In the genomic region with DNA sequence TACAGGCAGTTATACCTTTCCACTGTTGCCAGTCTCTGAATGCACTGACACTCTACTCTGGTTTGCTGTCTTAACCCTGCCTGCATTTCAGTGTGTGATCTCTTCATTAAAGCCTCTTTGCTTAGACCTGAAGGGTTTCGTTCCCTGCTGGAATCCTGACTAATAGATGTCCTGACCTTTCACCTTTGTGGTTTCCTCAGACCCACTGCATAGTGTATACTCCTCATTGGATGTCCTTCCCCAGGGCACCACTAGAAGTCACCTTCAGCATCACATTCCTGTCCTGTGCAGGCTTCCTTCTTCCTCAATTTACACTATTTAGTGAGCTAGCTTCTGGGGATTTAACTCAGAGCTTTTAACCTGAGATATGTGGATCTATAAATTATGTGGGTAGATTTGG, we compare ENCODE assay signal across 2 cellular contexts.
A peak's percentile ranks its signal among the peaks of the same experiment; 100 is the strongest.
TF ChIP-seq lines count a peak whose summit lies in the region.

No MANE protein-coding gene starts in this region.

TF ChIP-seq in GM23338, 12 proteins besides CTCF, POLR2A, EP300 and RAD21:
- TF ChIP-seq ZNF331 (CRISPR knock-in tag; IDR thresholded peaks at IDR 0.05; ENCODE audit: low read depth) = no peak
- TF ChIP-seq CREB1 (CRISPR knock-in tag; IDR thresholded peaks at IDR 0.05; ENCODE audit: low read depth) = no peak
- TF ChIP-seq, protein P1, sequence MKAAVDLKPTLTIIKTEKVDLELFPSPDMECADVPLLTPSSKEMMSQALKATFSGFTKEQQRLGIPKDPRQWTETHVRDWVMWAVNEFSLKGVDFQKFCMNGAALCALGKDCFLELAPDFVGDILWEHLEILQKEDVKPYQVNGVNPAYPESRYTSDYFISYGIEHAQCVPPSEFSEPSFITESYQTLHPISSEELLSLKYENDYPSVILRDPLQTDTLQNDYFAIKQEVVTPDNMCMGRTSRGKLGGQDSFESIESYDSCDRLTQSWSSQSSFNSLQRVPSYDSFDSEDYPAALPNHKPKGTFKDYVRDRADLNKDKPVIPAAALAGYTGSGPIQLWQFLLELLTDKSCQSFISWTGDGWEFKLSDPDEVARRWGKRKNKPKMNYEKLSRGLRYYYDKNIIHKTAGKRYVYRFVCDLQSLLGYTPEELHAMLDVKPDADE (IDR thresholded peaks at IDR 0.05) = no peak
- TF ChIP-seq EZH2 (IDR thresholded peaks at IDR 0.05; ENCODE audit: low read depth, unreplicated experiment) = no peak
- TF ChIP-seq JUNB (IDR thresholded peaks at IDR 0.05; ENCODE audit: unreplicated experiment) = no peak
- TF ChIP-seq STAT1 (IDR thresholded peaks at IDR 0.05; ENCODE audit: unreplicated experiment) = no peak
- TF ChIP-seq POLR2AphosphoS5 (IDR thresholded peaks at IDR 0.05; ENCODE audit: low read depth) = no peak
- TF ChIP-seq, protein P2, sequence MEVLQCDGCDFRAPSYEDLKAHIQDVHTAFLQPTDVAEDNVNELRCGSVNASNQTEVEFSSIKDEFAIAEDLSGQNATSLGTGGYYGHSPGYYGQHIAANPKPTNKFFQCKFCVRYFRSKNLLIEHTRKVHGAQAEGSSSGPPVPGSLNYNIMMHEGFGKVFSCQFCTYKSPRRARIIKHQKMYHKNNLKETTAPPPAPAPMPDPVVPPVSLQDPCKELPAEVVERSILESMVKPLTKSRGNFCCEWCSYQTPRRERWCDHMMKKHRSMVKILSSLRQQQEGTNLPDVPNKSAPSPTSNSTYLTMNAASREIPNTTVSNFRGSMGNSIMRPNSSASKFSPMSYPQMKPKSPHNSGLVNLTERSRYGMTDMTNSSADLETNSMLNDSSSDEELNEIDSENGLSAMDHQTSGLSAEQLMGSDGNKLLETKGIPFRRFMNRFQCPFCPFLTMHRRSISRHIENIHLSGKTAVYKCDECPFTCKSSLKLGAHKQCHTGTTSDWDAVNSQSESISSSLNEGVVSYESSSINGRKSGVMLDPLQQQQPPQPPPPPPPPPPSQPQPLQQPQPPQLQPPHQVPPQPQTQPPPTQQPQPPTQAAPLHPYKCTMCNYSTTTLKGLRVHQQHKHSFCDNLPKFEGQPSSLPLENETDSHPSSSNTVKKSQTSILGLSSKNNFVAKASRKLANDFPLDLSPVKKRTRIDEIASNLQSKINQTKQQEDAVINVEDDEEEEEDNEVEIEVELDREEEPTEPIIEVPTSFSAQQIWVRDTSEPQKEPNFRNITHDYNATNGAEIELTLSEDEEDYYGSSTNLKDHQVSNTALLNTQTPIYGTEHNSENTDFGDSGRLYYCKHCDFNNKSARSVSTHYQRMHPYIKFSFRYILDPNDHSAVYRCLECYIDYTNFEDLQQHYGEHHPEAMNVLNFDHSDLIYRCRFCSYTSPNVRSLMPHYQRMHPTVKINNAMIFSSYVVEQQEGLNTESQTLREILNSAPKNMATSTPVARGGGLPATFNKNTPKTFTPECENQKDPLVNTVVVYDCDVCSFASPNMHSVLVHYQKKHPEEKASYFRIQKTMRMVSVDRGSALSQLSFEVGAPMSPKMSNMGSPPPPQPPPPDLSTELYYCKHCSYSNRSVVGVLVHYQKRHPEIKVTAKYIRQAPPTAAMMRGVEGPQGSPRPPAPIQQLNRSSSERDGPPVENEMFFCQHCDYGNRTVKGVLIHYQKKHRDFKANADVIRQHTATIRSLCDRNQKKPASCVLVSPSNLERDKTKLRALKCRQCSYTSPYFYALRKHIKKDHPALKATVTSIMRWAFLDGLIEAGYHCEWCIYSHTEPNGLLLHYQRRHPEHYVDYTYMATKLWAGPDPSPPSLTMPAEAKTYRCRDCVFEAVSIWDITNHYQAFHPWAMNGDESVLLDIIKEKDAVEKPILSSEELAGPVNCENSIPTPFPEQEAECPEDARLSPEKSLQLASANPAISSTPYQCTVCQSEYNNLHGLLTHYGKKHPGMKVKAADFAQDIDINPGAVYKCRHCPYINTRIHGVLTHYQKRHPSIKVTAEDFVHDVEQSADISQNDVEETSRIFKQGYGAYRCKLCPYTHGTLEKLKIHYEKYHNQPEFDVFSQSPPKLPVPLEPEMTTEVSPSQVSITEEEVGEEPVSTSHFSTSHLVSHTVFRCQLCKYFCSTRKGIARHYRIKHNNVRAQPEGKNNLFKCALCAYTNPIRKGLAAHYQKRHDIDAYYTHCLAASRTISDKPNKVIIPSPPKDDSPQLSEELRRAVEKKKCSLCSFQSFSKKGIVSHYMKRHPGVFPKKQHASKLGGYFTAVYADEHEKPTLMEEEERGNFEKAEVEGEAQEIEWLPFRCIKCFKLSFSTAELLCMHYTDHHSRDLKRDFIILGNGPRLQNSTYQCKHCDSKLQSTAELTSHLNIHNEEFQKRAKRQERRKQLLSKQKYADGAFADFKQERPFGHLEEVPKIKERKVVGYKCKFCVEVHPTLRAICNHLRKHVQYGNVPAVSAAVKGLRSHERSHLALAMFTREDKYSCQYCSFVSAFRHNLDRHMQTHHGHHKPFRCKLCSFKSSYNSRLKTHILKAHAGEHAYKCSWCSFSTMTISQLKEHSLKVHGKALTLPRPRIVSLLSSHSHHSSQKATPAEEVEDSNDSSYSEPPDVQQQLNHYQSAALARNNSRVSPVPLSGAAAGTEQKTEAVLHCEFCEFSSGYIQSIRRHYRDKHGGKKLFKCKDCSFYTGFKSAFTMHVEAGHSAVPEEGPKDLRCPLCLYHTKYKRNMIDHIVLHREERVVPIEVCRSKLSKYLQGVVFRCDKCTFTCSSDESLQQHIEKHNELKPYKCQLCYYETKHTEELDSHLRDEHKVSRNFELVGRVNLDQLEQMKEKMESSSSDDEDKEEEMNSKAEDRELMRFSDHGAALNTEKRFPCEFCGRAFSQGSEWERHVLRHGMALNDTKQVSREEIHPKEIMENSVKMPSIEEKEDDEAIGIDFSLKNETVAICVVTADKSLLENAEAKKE (CRISPR knock-in tag; IDR thresholded peaks at IDR 0.05) = no peak
- TF ChIP-seq, protein P3, sequence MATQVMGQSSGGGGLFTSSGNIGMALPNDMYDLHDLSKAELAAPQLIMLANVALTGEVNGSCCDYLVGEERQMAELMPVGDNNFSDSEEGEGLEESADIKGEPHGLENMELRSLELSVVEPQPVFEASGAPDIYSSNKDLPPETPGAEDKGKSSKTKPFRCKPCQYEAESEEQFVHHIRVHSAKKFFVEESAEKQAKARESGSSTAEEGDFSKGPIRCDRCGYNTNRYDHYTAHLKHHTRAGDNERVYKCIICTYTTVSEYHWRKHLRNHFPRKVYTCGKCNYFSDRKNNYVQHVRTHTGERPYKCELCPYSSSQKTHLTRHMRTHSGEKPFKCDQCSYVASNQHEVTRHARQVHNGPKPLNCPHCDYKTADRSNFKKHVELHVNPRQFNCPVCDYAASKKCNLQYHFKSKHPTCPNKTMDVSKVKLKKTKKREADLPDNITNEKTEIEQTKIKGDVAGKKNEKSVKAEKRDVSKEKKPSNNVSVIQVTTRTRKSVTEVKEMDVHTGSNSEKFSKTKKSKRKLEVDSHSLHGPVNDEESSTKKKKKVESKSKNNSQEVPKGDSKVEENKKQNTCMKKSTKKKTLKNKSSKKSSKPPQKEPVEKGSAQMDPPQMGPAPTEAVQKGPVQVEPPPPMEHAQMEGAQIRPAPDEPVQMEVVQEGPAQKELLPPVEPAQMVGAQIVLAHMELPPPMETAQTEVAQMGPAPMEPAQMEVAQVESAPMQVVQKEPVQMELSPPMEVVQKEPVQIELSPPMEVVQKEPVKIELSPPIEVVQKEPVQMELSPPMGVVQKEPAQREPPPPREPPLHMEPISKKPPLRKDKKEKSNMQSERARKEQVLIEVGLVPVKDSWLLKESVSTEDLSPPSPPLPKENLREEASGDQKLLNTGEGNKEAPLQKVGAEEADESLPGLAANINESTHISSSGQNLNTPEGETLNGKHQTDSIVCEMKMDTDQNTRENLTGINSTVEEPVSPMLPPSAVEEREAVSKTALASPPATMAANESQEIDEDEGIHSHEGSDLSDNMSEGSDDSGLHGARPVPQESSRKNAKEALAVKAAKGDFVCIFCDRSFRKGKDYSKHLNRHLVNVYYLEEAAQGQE (IDR thresholded peaks at IDR 0.05; ENCODE audit: unreplicated experiment) = no peak
- TF ChIP-seq NANOG (IDR thresholded peaks at IDR 0.05; ENCODE audit: borderline replicate concordance) = no peak

TF ChIP-seq in K562, 482 proteins besides CTCF, POLR2A, EP300 and RAD21:
- TF ChIP-seq MYC (IDR thresholded peaks at IDR 0.05; ENCODE audit: low read depth, low read length) (no peak), MYC (CRISPR knock-in tag; IDR thresholded peaks at IDR 0.05; ENCODE audit: borderline replicate concordance, low read depth) (no peak), ESRRA (IDR thresholded peaks at IDR 0.05; ENCODE audit: borderline replicate concordance, low read depth) (0 out of 2 replicates have a peak, but pooled peaks have one; percentile 11), CBX5 (IDR thresholded peaks at IDR 0.05; ENCODE audit: borderline replicate concordance, low read depth) (no peak)
- TF ChIP-seq, protein P4, sequence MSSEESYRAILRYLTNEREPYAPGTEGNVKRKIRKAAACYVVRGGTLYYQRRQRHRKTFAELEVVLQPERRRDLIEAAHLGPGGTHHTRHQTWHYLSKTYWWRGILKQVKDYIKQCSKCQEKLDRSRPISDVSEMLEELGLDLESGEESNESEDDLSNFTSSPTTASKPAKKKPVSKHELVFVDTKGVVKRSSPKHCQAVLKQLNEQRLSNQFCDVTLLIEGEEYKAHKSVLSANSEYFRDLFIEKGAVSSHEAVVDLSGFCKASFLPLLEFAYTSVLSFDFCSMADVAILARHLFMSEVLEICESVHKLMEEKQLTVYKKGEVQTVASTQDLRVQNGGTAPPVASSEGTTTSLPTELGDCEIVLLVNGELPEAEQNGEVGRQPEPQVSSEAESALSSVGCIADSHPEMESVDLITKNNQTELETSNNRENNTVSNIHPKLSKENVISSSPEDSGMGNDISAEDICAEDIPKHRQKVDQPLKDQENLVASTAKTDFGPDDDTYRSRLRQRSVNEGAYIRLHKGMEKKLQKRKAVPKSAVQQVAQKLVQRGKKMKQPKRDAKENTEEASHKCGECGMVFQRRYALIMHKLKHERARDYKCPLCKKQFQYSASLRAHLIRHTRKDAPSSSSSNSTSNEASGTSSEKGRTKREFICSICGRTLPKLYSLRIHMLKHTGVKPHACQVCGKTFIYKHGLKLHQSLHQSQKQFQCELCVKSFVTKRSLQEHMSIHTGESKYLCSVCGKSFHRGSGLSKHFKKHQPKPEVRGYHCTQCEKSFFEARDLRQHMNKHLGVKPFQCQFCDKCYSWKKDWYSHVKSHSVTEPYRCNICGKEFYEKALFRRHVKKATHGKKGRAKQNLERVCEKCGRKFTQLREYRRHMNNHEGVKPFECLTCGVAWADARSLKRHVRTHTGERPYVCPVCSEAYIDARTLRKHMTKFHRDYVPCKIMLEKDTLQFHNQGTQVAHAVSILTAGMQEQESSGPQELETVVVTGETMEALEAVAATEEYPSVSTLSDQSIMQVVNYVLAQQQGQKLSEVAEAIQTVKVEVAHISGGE (CRISPR knock-in tag; IDR thresholded peaks at IDR 0.05) = no peak
